In the genomic region with DNA sequence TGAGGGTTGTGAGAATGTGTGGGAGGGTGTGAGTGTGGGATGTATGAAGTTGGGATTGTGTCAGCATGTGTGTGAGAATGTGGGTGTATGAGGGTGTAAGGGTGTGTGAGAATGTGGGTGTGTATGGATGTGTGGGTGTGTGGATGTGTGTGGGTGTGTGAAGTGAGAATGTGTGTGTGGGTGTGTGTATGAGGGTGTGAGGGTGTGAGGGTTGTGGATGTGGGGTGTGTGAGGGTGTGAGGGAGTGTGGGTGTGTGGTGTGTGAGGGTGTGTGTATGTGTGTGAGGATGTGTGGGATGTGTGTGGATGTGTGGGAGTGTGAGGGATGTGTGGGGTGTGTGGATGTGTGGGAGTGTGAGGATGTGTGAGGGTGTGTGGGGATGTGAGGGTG, we compare ENCODE assay signal across 3 cellular contexts.
A peak's percentile ranks its signal among the peaks of the same experiment; 100 is the strongest.
TF ChIP-seq lines count a peak whose summit lies in the region.

No MANE protein-coding gene starts in this region.

TF ChIP-seq in HEK293, 187 proteins besides CTCF, POLR2A, EP300 and RAD21 (continues in another document):
- TF ChIP-seq, protein P1, sequence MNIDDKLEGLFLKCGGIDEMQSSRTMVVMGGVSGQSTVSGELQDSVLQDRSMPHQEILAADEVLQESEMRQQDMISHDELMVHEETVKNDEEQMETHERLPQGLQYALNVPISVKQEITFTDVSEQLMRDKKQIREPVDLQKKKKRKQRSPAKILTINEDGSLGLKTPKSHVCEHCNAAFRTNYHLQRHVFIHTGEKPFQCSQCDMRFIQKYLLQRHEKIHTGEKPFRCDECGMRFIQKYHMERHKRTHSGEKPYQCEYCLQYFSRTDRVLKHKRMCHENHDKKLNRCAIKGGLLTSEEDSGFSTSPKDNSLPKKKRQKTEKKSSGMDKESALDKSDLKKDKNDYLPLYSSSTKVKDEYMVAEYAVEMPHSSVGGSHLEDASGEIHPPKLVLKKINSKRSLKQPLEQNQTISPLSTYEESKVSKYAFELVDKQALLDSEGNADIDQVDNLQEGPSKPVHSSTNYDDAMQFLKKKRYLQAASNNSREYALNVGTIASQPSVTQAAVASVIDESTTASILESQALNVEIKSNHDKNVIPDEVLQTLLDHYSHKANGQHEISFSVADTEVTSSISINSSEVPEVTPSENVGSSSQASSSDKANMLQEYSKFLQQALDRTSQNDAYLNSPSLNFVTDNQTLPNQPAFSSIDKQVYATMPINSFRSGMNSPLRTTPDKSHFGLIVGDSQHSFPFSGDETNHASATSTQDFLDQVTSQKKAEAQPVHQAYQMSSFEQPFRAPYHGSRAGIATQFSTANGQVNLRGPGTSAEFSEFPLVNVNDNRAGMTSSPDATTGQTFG (tag by site-specific recombination; IDR thresholded peaks at IDR 0.05; ENCODE audit: borderline replicate concordance) = peak; percentile 65; the same call in 1 of the 2 replicates
- TF ChIP-seq MEIS1 (CRISPR knock-in tag; IDR thresholded peaks at IDR 0.05; ENCODE audit: borderline replicate concordance) (no peak), GLI4 (tag by site-specific recombination; IDR thresholded peaks at IDR 0.05) (0 out of 2 replicates have a peak, but pooled peaks have one; percentile 52), ZFHX2 (tag by site-specific recombination; conservative IDR thresholded peaks at IDR 0.05) (peak; percentile 96), ZNF214 (tag by site-specific recombination; IDR thresholded peaks at IDR 0.05; ENCODE audit: borderline replicate concordance) (no peak), ZNF670 (tag by site-specific recombination; IDR thresholded peaks at IDR 0.05; ENCODE audit: low read depth) (no peak), ZNF138 (tag by site-specific recombination; IDR thresholded peaks at IDR 0.05; ENCODE audit: borderline replicate concordance) (no peak), ZBTB21 (tag by site-specific recombination; IDR thresholded peaks at IDR 0.05) (no peak), ZNF621 (tag by site-specific recombination; IDR thresholded peaks at IDR 0.05) (peak; percentile 14; the same call in 1 of the 2 replicates), EGR2 (tag by site-specific recombination; IDR thresholded peaks at IDR 0.05; ENCODE audit: low read depth) (peak; percentile 94), ZFP37 (tag by site-specific recombination; IDR thresholded peaks at IDR 0.05) (no peak)
- TF ChIP-seq, protein P2, sequence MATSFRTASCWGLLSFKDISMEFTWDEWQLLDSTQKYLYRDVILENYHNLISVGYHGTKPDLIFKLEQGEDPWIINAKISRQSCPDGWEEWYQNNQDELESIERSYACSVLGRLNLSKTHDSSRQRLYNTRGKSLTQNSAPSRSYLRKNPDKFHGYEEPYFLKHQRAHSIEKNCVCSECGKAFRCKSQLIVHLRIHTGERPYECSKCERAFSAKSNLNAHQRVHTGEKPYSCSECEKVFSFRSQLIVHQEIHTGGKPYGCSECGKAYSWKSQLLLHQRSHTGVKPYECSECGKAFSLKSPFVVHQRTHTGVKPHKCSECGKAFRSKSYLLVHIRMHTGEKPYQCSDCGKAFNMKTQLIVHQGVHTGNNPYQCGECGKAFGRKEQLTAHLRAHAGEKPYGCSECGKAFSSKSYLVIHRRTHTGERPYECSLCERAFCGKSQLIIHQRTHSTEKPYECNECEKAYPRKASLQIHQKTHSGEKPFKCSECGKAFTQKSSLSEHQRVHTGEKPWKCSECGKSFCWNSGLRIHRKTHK (tag by site-specific recombination; IDR thresholded peaks at IDR 0.05) = no peak

TF ChIP-seq in GM12878, 131 proteins besides CTCF, POLR2A, EP300 and RAD21:
- TF ChIP-seq TCF3 (IDR thresholded peaks at IDR 0.05; ENCODE audit: borderline replicate concordance, insufficient read depth, low read depth, low read length) = peak; percentile 29; the same call in 1 of the 2 replicates
- peak; percentile 61 for TF ChIP-seq ATF7 (IDR thresholded peaks at IDR 0.05; ENCODE audit: low read depth)
- TF ChIP-seq, protein P3, sequence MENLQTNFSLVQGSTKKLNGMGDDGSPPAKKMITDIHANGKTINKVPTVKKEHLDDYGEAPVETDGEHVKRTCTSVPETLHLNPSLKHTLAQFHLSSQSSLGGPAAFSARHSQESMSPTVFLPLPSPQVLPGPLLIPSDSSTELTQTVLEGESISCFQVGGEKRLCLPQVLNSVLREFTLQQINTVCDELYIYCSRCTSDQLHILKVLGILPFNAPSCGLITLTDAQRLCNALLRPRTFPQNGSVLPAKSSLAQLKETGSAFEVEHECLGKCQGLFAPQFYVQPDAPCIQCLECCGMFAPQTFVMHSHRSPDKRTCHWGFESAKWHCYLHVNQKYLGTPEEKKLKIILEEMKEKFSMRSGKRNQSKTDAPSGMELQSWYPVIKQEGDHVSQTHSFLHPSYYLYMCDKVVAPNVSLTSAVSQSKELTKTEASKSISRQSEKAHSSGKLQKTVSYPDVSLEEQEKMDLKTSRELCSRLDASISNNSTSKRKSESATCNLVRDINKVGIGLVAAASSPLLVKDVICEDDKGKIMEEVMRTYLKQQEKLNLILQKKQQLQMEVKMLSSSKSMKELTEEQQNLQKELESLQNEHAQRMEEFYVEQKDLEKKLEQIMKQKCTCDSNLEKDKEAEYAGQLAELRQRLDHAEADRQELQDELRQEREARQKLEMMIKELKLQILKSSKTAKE (IDR thresholded peaks at IDR 0.05; ENCODE audit: low read depth, poor library complexity, severe bottlenecking) = no peak
- TF ChIP-seq EGR1 (IDR thresholded peaks at IDR 0.05; ENCODE audit: borderline replicate concordance in 1 of 2, low read depth in 2 of 2, low read length in 2 of 2) = peak in 1 of 2 experiments; percentile 51; a peak in 2 of 3 replicates
- TF ChIP-seq HDGF (IDR thresholded peaks at IDR 0.05) = peak; percentile 16; the same call in 1 of the 2 replicates
- peak; percentile 27; the same call in 1 of the 2 replicates for TF ChIP-seq POLR2AphosphoS5 (IDR thresholded peaks at IDR 0.05; ENCODE audit: low read length)
- TF ChIP-seq SIX5 (IDR thresholded peaks at IDR 0.05; ENCODE audit: low read depth, low read length, severe bottlenecking) = no peak
- no peak for TF ChIP-seq RELA (IDR thresholded peaks at IDR 0.05; ENCODE audit: borderline replicate concordance, partially characterized antibody)
- TF ChIP-seq CBX5 (IDR thresholded peaks at IDR 0.05; ENCODE audit: low read depth) = no peak
TF ChIP-seq in GM12878: peak in this region for 5.

TF ChIP-seq in GM23338, 12 proteins besides CTCF, POLR2A, EP300 and RAD21:
- TF ChIP-seq JUNB (IDR thresholded peaks at IDR 0.05; ENCODE audit: unreplicated experiment) (no peak), POLR2AphosphoS5 (IDR thresholded peaks at IDR 0.05; ENCODE audit: low read depth) (no peak), EZH2phosphoT487 (IDR thresholded peaks at IDR 0.05; ENCODE audit: unreplicated experiment) (no peak), ZNF331 (CRISPR knock-in tag; IDR thresholded peaks at IDR 0.05; ENCODE audit: low read depth) (no peak)
- TF ChIP-seq, protein P4, sequence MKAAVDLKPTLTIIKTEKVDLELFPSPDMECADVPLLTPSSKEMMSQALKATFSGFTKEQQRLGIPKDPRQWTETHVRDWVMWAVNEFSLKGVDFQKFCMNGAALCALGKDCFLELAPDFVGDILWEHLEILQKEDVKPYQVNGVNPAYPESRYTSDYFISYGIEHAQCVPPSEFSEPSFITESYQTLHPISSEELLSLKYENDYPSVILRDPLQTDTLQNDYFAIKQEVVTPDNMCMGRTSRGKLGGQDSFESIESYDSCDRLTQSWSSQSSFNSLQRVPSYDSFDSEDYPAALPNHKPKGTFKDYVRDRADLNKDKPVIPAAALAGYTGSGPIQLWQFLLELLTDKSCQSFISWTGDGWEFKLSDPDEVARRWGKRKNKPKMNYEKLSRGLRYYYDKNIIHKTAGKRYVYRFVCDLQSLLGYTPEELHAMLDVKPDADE (IDR thresholded peaks at IDR 0.05) = no peak
